In genomic region chr17:44344939-44345496, GRCh38 we compare ENCODE assay signal across 8 cellular contexts. TPM values are rescaled to one million over a fixed set of nuclear protein-coding genes. Genes with fewer than 3 reads are reported as not detected.
DNase-seq lines count a peak whose midpoint lies in the region; ATAC-seq lines count a peak whose summit lies in the region.

Gene GRN, plus strand, starts transcription at chr17:44345302. Its CDS starts 3,863 bp downstream, at chr17:44349165.

- H3K27ac ChIP-seq in temporal lobe (ENCODE audit: low read depth, low read length), result peak within 1 kb of the TSS; percentile 82

- no peaks in the 10 kb centered on the region for H3K9me3 ChIP-seq in HAP-1

- peaks cover 0 to 8% of the 10 kb centered on the region in 2 donors for H3K36me3 Mint-ChIP-seq in activated naive CD4-positive, alpha-beta T cell treated with anti-CD3 and anti-CD28 coated beads, Interleukin-2, amount 50 U/mL, for 72 hours

- no peaks in the 10 kb centered on the region for H3K27me3 ChIP-seq in HAP-1 (ENCODE audit: low read depth)

- peak within 1 kb of the TSS; percentile 86 to 91 for H3K27ac Mint-ChIP-seq in activated naive CD4-positive, alpha-beta T cell treated with anti-CD3 and anti-CD28 coated beads, Interleukin-2, amount 50 U/mL, for 72 hours

- H3K36me3 ChIP-seq in HAP-1 (replicated peaks), result no peaks in the 10 kb centered on the region

- in situ Hi-C loops in HAP-1 (cut with MboI; ENCODE audit: low sequenced_read_pairs), result no loop called here

- no peaks in the 10 kb centered on the region for H3K9me3 Mint-ChIP-seq in activated naive CD4-positive, alpha-beta T cell treated with anti-CD3 and anti-CD28 coated beads, Interleukin-2, amount 50 U/mL, for 72 hours

- H3K4me1 ChIP-seq in HAP-1, result peaks cover 4% of the 10 kb centered on the region

- peak within 1 kb of the TSS; percentile 74 for H3K4me3 ChIP-seq in HAP-1

- ATAC-seq in activated naive CD4-positive, alpha-beta T cell treated with anti-CD3 and anti-CD28 coated beads, Interleukin-2, amount 50 U/mL, for 72 hours, result peak; percentile 96 to 99

- DNase-seq in ELR (ENCODE audit: low read depth) (peak; percentile 100), HAP-1 (ENCODE audit: low spot score in 2 of 2) (peak; percentile 97), NCI-H1048 (lab: John Stamatoyannopoulos, UW) (peak; percentile 95), SKM-1 (lab: John Stamatoyannopoulos, UW; ENCODE audit: unreplicated experiment) (peak; percentile 97), glomerular endothelial cell (ENCODE audit: extremely low read depth, low read depth, low spot score) (peak; percentile 90), occipital lobe (lab: John Stamatoyannopoulos, UW) (peak; percentile 98)
- peak; percentile 87 to 88 for DNase-seq in activated naive CD4-positive, alpha-beta T cell treated with anti-CD3 and anti-CD28 coated beads, Interleukin-2, amount 50 U/mL, for 72 hours (ENCODE audit: low spot score in 2 of 2)

RNA-seq across cellular contexts. Expression of gene GRN, which starts in this region (rescaled TPM):
- 10 to 100 TPM; 65.0 to 73.0 TPM for total RNA-seq in activated naive CD4-positive, alpha-beta T cell treated with anti-CD3 and anti-CD28 coated beads, Interleukin-2, amount 50 U/mL, for 72 hours
- 1,120 and 1,192 TPM in 2 replicates for total RNA-seq in glomerular endothelial cell
- 32.3 TPM for total RNA-seq in occipital lobe
- 38.4 TPM for total RNA-seq in temporal lobe

Comparison
In these comparisons a context has a peak if more than half of its experiments do, and no peak if none do; other contexts are left out.
1. Peak in every context shown above with its lines: DNase-seq, ATAC-seq, H3K4me3 ChIP-seq and H3K27ac ChIP-seq.
2. RNA of gene GRN (total RNA-seq): 1,120 to 1,192 TPM in glomerular endothelial cell; 65.0 to 73.0 TPM in activated naive CD4-positive, alpha-beta T cell treated with anti-CD3 and anti-CD28 coated beads, Interleukin-2, amount 50 U/mL, for 72 hours, 38.4 TPM in temporal lobe (single experiment) and 32.3 TPM in occipital lobe (single experiment); every median in the first group is over 10 times any median in the second.